In genomic region chr12:1826401-1826800, GRCh38 we compare ENCODE assay signal across 18 cellular contexts. TPM values are rescaled to one million over a fixed set of nuclear protein-coding genes. Genes with fewer than 3 reads are reported as not detected.
A peak's percentile ranks its signal among the peaks of the same experiment; 100 is the strongest.
DNase-seq lines count a peak whose midpoint lies in the region; TF ChIP-seq lines count a peak whose summit lies in the region.
"Had no signal": no experiment of that assay in that cellular context is flagged by ENCODE, and none has a peak within 500 bp of the region (broad histone marks: within the 10 kb centered on the region; RNA-seq: fewer than 3 reads in every experiment).

No MANE protein-coding gene starts in this region.

- H3K27me3 ChIP-seq in BLaER1 (no peaks in the 10 kb centered on the region), neuronal stem cell (ENCODE audit: control insufficient read depth in 3 of 3, insufficient read depth in 3 of 3, low read depth in 1 of 3, low read length in 3 of 3) (peaks cover 0 to 80% (median 21%) of the 10 kb centered on the region in 3 experiments)
- H3K27me3 ChIP-seq in BLaER1 treated with 17β-estradiol and CSF1 and Interleukin-3, amounts not matched to agents 10 nM and 100 nM = peaks cover 0 to 4% (median 0%) of the 10 kb centered on the region in 11 experiments; a peak in 8 of 22 replicates

- H4K8ac ChIP-seq in neuronal stem cell (ENCODE audit: low read depth, low read length) = peak overlapping the region; percentile 27

- no CpG with 5 or more reads among the region's 15 CpGs for WGBS in neuronal stem cell (ENCODE audit: extremely low coverage in 2 of 2, insufficient read length in 2 of 2, insufficient replicate concordance in 1 of 2), 2 donors

- H3K79me1 ChIP-seq in neuronal stem cell (ENCODE audit: low read depth, low read length) = no peaks in the 10 kb centered on the region

- TF ChIP-seq POLR2A in erythroblast (IDR thresholded peaks at IDR 0.05; ENCODE audit: low read length) = no peak

- no peaks in the 10 kb centered on the region for H4K20me1 ChIP-seq in BLaER1
- no peaks in the 10 kb centered on the region for H4K20me1 ChIP-seq in BLaER1 treated with 17β-estradiol and CSF1 and Interleukin-3, amounts not matched to agents 10 nM and 100 nM

- peak overlapping the region; percentile 53 for H3K4ac ChIP-seq in neuronal stem cell (ENCODE audit: low read length)

- DNase-seq in caudate nucleus (lab: John Stamatoyannopoulos, UW) = no peak
- DNase-seq in neuronal stem cell (ENCODE audit: low spot score) = no peak
- no peak for DNase-seq in erythroblast (lab: John Stamatoyannopoulos, UW)
- DNase-seq in activated CD4-positive, alpha-beta T cell treated with anti-CD3 and anti-CD28 coated beads for 1 hour = no peak
- DNase-seq: CD4-positive, alpha-beta T cell; CD8-positive, alpha-beta memory T cell; DMS 273 treated with DMSO at 0.1 percent for 48 hours; DMS79; EL; GDM1; GM23248; H7; HCEC 1CT had no signal

- peak overlapping the region; percentile 11 for H2AFZ ChIP-seq in neuronal stem cell (ENCODE audit: low read length)
- H2AFZ ChIP-seq: GM23248 had no signal

- H2BK15ac ChIP-seq in neuronal stem cell (ENCODE audit: low read length) = no peak overlapping the region

- peak overlapping the region; percentile 63 for H3K14ac ChIP-seq in neuronal stem cell (ENCODE audit: low read length)

- H3K36me3 ChIP-seq in BLaER1 = peaks cover 24% of the 10 kb centered on the region
- peaks cover 0 to 4% (median 0%) of the 10 kb centered on the region in 11 experiments; a peak in 2 of 22 replicates for H3K36me3 ChIP-seq in BLaER1 treated with 17β-estradiol and CSF1 and Interleukin-3, amounts not matched to agents 10 nM and 100 nM
- no peaks in the 10 kb centered on the region for H3K36me3 ChIP-seq in neuronal stem cell (replicated peaks in 1 of 2; ENCODE audit: control insufficient read depth in 2 of 2, insufficient read depth in 2 of 2, low read length in 2 of 2)

- no peak overlapping the region for H2BK120ac ChIP-seq in neuronal stem cell (ENCODE audit: low read depth, low read length)

- H4K91ac ChIP-seq in neuronal stem cell (ENCODE audit: low read depth, low read length, poor library complexity) = no peak overlapping the region

- H3K18ac ChIP-seq in neuronal stem cell (ENCODE audit: low read length) = peak overlapping the region; percentile 84

- H2AK5ac ChIP-seq in neuronal stem cell (ENCODE audit: low read depth, low read length) = no peak overlapping the region

- H3K4me1 ChIP-seq in BLaER1 (peaks cover 100% of the 10 kb centered on the region), neuronal stem cell (ENCODE audit: control insufficient read depth in 2 of 2, insufficient read depth in 1 of 2, low read depth in 1 of 2, low read length in 2 of 2) (peaks cover 4 to 7% of the 10 kb centered on the region in 2 donors)
- peaks cover 66 to 100% (median 100%) of the 10 kb centered on the region in 10 experiments for H3K4me1 ChIP-seq in BLaER1 treated with 17β-estradiol and CSF1 and Interleukin-3, amounts not matched to agents 10 nM and 100 nM

- H3K4me2 ChIP-seq in BLaER1 = peak overlapping the region; percentile 97
- H3K4me2 ChIP-seq in BLaER1 treated with 17β-estradiol and CSF1 and Interleukin-3, amounts not matched to agents 10 nM and 100 nM = peak overlapping the region; percentile 82 to 97 (median 96)
- no peak overlapping the region for H3K4me2 ChIP-seq in neuronal stem cell (ENCODE audit: insufficient read depth, low read length, poor library complexity, severe bottlenecking)

- peak overlapping the region; percentile 63 for H3K23ac ChIP-seq in neuronal stem cell (ENCODE audit: low read depth, low read length, poor library complexity)

- H2BK12ac ChIP-seq in neuronal stem cell (ENCODE audit: low read length) = no peak overlapping the region

- no peak overlapping the region for H2BK5ac ChIP-seq in neuronal stem cell (ENCODE audit: low read length)

- H3K9ac ChIP-seq in BLaER1 (peak overlapping the region; percentile 66), neuronal stem cell (ENCODE audit: low read depth, low read length, poor library complexity) (peak overlapping the region; percentile 55)
- H3K9ac ChIP-seq in BLaER1 treated with 17β-estradiol and CSF1 and Interleukin-3, amounts not matched to agents 10 nM and 100 nM = peak overlapping the region in 9 of 11 experiments; percentile 29 to 78 (median 61); a peak in 15 of 22 replicates
- H3K9ac ChIP-seq: GM23248 had no signal

- peak overlapping the region; percentile 16; the same call in 1 of the 2 replicates for H3K4me3 ChIP-seq in BLaER1
- peak overlapping the region in 2 of 10 experiments; percentile 38 to 45; a peak in 3 of 20 replicates for H3K4me3 ChIP-seq in BLaER1 treated with 17β-estradiol and CSF1 and Interleukin-3, amounts not matched to agents 10 nM and 100 nM
- H3K4me3 ChIP-seq in neuronal stem cell (ENCODE audit: low read length in 2 of 2) = no peak overlapping the region
- H3K4me3 ChIP-seq: GM12878, GM23248 had no signal

- no peaks in the 10 kb centered on the region for H3K9me3 ChIP-seq in BLaER1
- no peaks in the 10 kb centered on the region for H3K9me3 ChIP-seq in BLaER1 treated with 17β-estradiol and CSF1 and Interleukin-3, amounts not matched to agents 10 nM and 100 nM (replicated peaks in 1 of 11)
- no peaks in the 10 kb centered on the region for H3K9me3 ChIP-seq in neuronal stem cell (replicated peaks in 1 of 2; ENCODE audit: control insufficient read depth in 2 of 2, insufficient read depth in 1 of 2, low read depth in 1 of 2, low read length in 2 of 2)

- H3K27ac ChIP-seq in BLaER1 (peak overlapping the region; percentile 80), caudate nucleus (ENCODE audit: low read depth, low read length) (peak overlapping the region; percentile 62), neuronal stem cell (replicated peaks; ENCODE audit: low read length) (no peak overlapping the region)
- peak overlapping the region in 8 of 11 experiments; percentile 46 to 84 (median 72); a peak in 16 of 22 replicates for H3K27ac ChIP-seq in BLaER1 treated with 17β-estradiol and CSF1 and Interleukin-3, amounts not matched to agents 10 nM and 100 nM
- H3K27ac ChIP-seq: GM23248 had no signal

RNA-seq across cellular contexts. Expression of gene LRTM2, which starts 6.0 kb away (rescaled TPM):
- 0.03 TPM for polyA plus RNA-seq in neuronal stem cell (2013, experiment 1 of 2)
- polyA plus RNA-seq in neuronal stem cell (2013, experiment 2 of 2) = 0.03 TPM
- polyA plus RNA-seq: BJ; CD14-positive monocyte; CD8-positive, alpha-beta memory T cell; GM23248 had no signal
